In genomic region chr3:182258538-182259177, GRCh38 we compare ENCODE assay signal across 8 cellular contexts.
DNase-seq lines count a peak whose midpoint lies in the region; ATAC-seq and TF ChIP-seq lines count a peak whose summit lies in the region.

No MANE protein-coding gene starts in this region.

- no peak for TF ChIP-seq EP300 in upper lobe of left lung (IDR thresholded peaks at IDR 0.05)

- H3K4me3 ChIP-seq in LNCaP clone FGC (ENCODE audit: low read depth, low read length) (no peak overlapping the region), left ventricle myocardium inferior (no peak overlapping the region), upper lobe of left lung (no peak overlapping the region)

- peak in 1 of 2 donors; percentile 60 for ATAC-seq in upper lobe of left lung (ENCODE audit: low FRiP score in 2 of 2)
- no peak for ATAC-seq in HG02642 (IDR thresholded peaks at IDR 0.05; ENCODE audit: poor library complexity, unreplicated experiment)

- H3K27me3 ChIP-seq in left ventricle myocardium inferior (ENCODE audit: low read depth) (peaks cover 52% of the 10 kb centered on the region), upper lobe of left lung (no peaks in the 10 kb centered on the region)

- WGBS in upper lobe of left lung, 2 donors = 18 to 19% methylated on average over 3 of the region's 3 CpGs

- H3K27ac ChIP-seq in left ventricle myocardium inferior (replicated peaks) (no peak overlapping the region), upper lobe of left lung (no peak overlapping the region)

- H3K9me3 ChIP-seq in left ventricle myocardium inferior (replicated peaks) (no peaks in the 10 kb centered on the region), upper lobe of left lung (no peaks in the 10 kb centered on the region)

- intact Hi-C loops in left ventricle myocardium inferior (cut with micrococcal nuclease) = no loop called here

- H3K4me1 ChIP-seq in left ventricle myocardium inferior = no peaks in the 10 kb centered on the region
- no peaks in the 10 kb centered on the region for H3K4me1 ChIP-seq in upper lobe of left lung

- TF ChIP-seq POLR2A in upper lobe of left lung (IDR thresholded peaks at IDR 0.05) = no peak

- TF ChIP-seq CTCF in LNCaP clone FGC (IDR thresholded peaks at IDR 0.05; ENCODE audit: control insufficient read depth, extremely low read depth, insufficient read depth) (peak; percentile 69), left ventricle myocardium inferior (IDR thresholded peaks at IDR 0.05; ENCODE audit: borderline replicate concordance) (peak; percentile 63), upper lobe of left lung (IDR thresholded peaks at IDR 0.05) (peak in 5 of 6 experiments; percentile 25 to 46 (median 30))

- H3K36me3 ChIP-seq in left ventricle myocardium inferior (no peaks in the 10 kb centered on the region), upper lobe of left lung (no peaks in the 10 kb centered on the region)

- DNase-seq in DMS53 (lab: John Stamatoyannopoulos, UW) (peak; percentile 69), LNCaP clone FGC (ENCODE audit: low read depth) (peak; percentile 22), SHP77 treated with DMSO at 0.1 percent for 48 hours (lab: John Stamatoyannopoulos, UW) (peak; percentile 67), left ventricle myocardium inferior (no peak), upper lobe of left lung (no peak), NOMO-1 treated with dmso at 0.1 percent for 144 hours (lab: John Stamatoyannopoulos, UW; ENCODE audit: unreplicated experiment) (no peak)
- no peak for DNase-seq in activated CD8-positive, alpha-beta memory T cell treated with anti-CD3 and anti-CD28 coated beads, Interleukin-2, amount 50 U/mL, for 48 hours

Comparison
In these comparisons a context has a peak if more than half of its experiments do, and no peak if none do; other contexts are left out.
1. DNase-seq: peak in DMS53 (single experiment), LNCaP clone FGC (single experiment) and SHP77 treated with DMSO at 0.1 percent for 48 hours (single experiment); none in left ventricle myocardium inferior (single experiment), upper lobe of left lung (0 of 2), NOMO-1 treated with dmso at 0.1 percent for 144 hours (single experiment) and activated CD8-positive, alpha-beta memory T cell treated with anti-CD3 and anti-CD28 coated beads, Interleukin-2, amount 50 U/mL, for 48 hours (single experiment).
2. Peak in every context shown above with its lines, with median percentiles within 50 percentile points of each other: CTCF ChIP-seq.